ENCODE assay signal across 24 cellular contexts in the genomic region with DNA sequence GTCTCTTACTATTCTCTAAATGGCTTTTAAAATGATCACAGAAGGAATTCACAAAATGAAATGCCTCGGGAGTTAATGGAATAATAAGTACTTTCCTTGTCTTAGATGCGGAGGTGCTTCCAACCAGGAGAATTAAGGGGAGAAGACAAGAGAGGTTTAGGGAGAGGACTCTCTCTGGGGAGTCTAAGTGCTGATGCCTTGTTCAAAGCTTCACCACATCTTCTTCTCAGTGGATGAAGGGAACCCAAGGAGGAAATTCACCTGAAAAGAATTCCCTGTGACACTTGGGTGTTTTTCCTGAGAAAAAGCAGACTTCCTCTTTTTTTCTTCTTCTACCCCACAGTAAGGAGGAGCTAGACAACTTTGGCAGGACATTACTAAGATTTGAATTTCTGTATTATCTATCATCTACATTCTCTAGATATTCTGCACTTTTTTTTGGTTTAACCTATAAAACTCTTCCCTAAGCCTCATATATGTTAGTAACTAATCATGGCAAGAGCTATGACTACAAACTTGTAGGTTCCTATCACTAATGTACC.
"Had no signal": no experiment of that assay in that cellular context is flagged by ENCODE, and none has a peak within 500 bp of the region (broad histone marks: within the 10 kb centered on the region; RNA-seq: fewer than 3 reads in every experiment).

No MANE protein-coding gene starts in this region.

- H3K27me3 ChIP-seq: dorsolateral prefrontal cortex, esophagus squamous epithelium, heart right ventricle, left lung, neutrophil, pancreas, right lobe of liver, thyroid gland had no signal

- H3K9me3 ChIP-seq: esophagus squamous epithelium, heart right ventricle, left lung, neutrophil, pancreas, right lobe of liver, thyroid gland had no signal

- H3K27me3 Mint-ChIP-seq: naive thymus-derived CD8-positive, alpha-beta T cell; stimulated activated naive CD8-positive, alpha-beta T cell treated with anti-CD3 and anti-CD28 coated beads, Interleukin-15, amount 100 ng/mL, for 72 hours; type B pancreatic cell had no signal

- H3K4me3 ChIP-seq: dorsolateral prefrontal cortex, esophagus squamous epithelium, heart right ventricle, left lung, pancreas, right lobe of liver, thyroid gland had no signal

- H3K4me1 Mint-ChIP-seq: naive thymus-derived CD8-positive, alpha-beta T cell; neural crest cell; stimulated activated naive CD8-positive, alpha-beta T cell treated with anti-CD3 and anti-CD28 coated beads, Interleukin-15, amount 100 ng/mL, for 72 hours had no signal

- H3K27ac Mint-ChIP-seq: endodermal cell; naive thymus-derived CD8-positive, alpha-beta T cell; stimulated activated naive CD8-positive, alpha-beta T cell treated with anti-CD3 and anti-CD28 coated beads, Interleukin-15, amount 100 ng/mL, for 72 hours; type B pancreatic cell had no signal

- H3K4me3 Mint-ChIP-seq: endodermal cell; naive thymus-derived CD8-positive, alpha-beta T cell; neural crest cell; stimulated activated naive CD8-positive, alpha-beta T cell treated with anti-CD3 and anti-CD28 coated beads, Interleukin-15, amount 100 ng/mL, for 72 hours; type B pancreatic cell had no signal

- ATAC-seq: heart right ventricle; left cardiac atrium; left lung; naive thymus-derived CD8-positive, alpha-beta T cell; stimulated activated naive CD8-positive, alpha-beta T cell treated with anti-CD3 and anti-CD28 coated beads, Interleukin-15, amount 100 ng/mL, for 72 hours had no signal

- H3K36me3 ChIP-seq: neutrophil had no signal

- H3K36me3 Mint-ChIP-seq: naive thymus-derived CD8-positive, alpha-beta T cell had no signal

- DNase-seq: central memory CD4-positive, alpha-beta T cell; dorsolateral prefrontal cortex; effector CD4-positive, alpha-beta T cell; endodermal cell; esophagus squamous epithelium; foreskin melanocyte; glutamatergic neuron; heart right ventricle; hippocampal formation; left cardiac atrium; left lung; midbrain; naive thymus-derived CD8-positive, alpha-beta T cell; pancreas; right lobe of liver; small intestine; stimulated activated CD4-positive, alpha-beta T cell treated with anti-CD3 and anti-CD28 coated beads, Interleukin-15, amount 100 ng/mL, for 24 hours; stimulated activated CD4-positive, alpha-beta T cell treated with anti-CD3 and anti-CD28 coated beads, Interleukin-2, amount 100 ng/mL, for 48 hours; stimulated activated naive CD4-positive, alpha-beta T cell; stimulated activated naive CD8-positive, alpha-beta T cell treated with anti-CD3 and anti-CD28 coated beads, Interleukin-15, amount 100 ng/mL, for 72 hours; thyroid gland had no signal

- H3K4me1 ChIP-seq: esophagus squamous epithelium, heart right ventricle, left lung, thyroid gland had no signal

- H3K9me3 Mint-ChIP-seq: endodermal cell; neural crest cell; stimulated activated naive CD8-positive, alpha-beta T cell treated with anti-CD3 and anti-CD28 coated beads, Interleukin-15, amount 100 ng/mL, for 72 hours; type B pancreatic cell had no signal
